Comparison of ENCODE assay signal across 22 cellular contexts in genomic region chr4:111506706-111507105, GRCh38.
DNase-seq lines count a peak whose midpoint lies in the region; ATAC-seq and TF ChIP-seq lines count a peak whose summit lies in the region.
"Had no signal": no experiment of that assay in that cellular context is flagged by ENCODE, and none has a peak within 500 bp of the region (broad histone marks: within the 10 kb centered on the region; RNA-seq: fewer than 3 reads in every experiment).

No MANE protein-coding gene starts in this region.

- 0 to 2% methylated on average over 2 of the region's 2 CpGs for WGBS in GM23248 (ENCODE audit: low coverage in 1 of 2, low lambda C conversion rate in 2 of 2, missing lambda C conversion rate in 2 of 2), 2 experiments
- 37% methylated on average over 2 of the region's 2 CpGs for WGBS in smooth muscle cell (ENCODE audit: low lambda C conversion rate)

- BruUV-seq in Caco-2 (replicated peaks; lab: Mats Ljungman, UMichigan): no TSS peak

- no peaks in the 10 kb centered on the region for H3K79me2 ChIP-seq in GM23248 (ENCODE audit: insufficient read depth)
- H3K79me2 ChIP-seq in fibroblast of lung (ENCODE audit: control insufficient read depth, insufficient read depth, low read length): no peaks in the 10 kb centered on the region
- no peaks in the 10 kb centered on the region for H3K79me2 ChIP-seq in smooth muscle cell (ENCODE audit: low read depth)

- peaks cover 3% of the 10 kb centered on the region; the same call in 1 of the 2 replicates for H3K9me2 ChIP-seq in GM23248 (ENCODE audit: insufficient read depth)

- no peaks in the 10 kb centered on the region for H3K27me3 ChIP-seq in GM23248 (replicated peaks; ENCODE audit: insufficient read depth)
- H3K27me3 ChIP-seq in fibroblast of lung (ENCODE audit: control insufficient read depth, insufficient read depth, low read length): no peaks in the 10 kb centered on the region
- H3K27me3 ChIP-seq in smooth muscle cell (ENCODE audit: low read depth): no peaks in the 10 kb centered on the region
- no peaks in the 10 kb centered on the region; the same call in 1 of the 2 replicates for H3K27me3 ChIP-seq in Caco-2 (replicated peaks; ENCODE audit: control insufficient read depth, insufficient read depth, low read length)
- H3K27me3 ChIP-seq: BLaER1 treated with 17β-estradiol and CSF1 and Interleukin-3, amounts not matched to agents 10 nM and 100 nM; cardiac muscle cell; dorsolateral prefrontal cortex; ovary had no signal

- H3K4me3 ChIP-seq in GM23248 (no peak overlapping the region), fibroblast of lung (replicated peaks in 1 of 4; ENCODE audit: control extremely low read depth in 1 of 4, insufficient read depth in 1 of 4, low read depth in 3 of 4, low read length in 4 of 4) (no peak overlapping the region), smooth muscle cell (no peak overlapping the region), Caco-2 (ENCODE audit: low read depth, low read length) (no peak overlapping the region)
- H3K4me3 ChIP-seq: BLaER1 treated with 17β-estradiol and CSF1 and Interleukin-3, amounts not matched to agents 10 nM and 100 nM; cardiac muscle cell; dorsolateral prefrontal cortex; lung; ovary; PC-9; SK-N-MC had no signal

- H3K4me1 ChIP-seq in GM23248 (ENCODE audit: insufficient read depth) (peaks cover 64% of the 10 kb centered on the region), fibroblast of lung (ENCODE audit: control insufficient read depth, extremely low read depth, insufficient read depth, low read length) (no peaks in the 10 kb centered on the region), smooth muscle cell (ENCODE audit: low read depth) (no peaks in the 10 kb centered on the region), Caco-2 (no peaks in the 10 kb centered on the region)
- H3K4me1 ChIP-seq: BLaER1 treated with 17β-estradiol and CSF1 and Interleukin-3, amounts not matched to agents 10 nM and 100 nM had no signal

- H2AFZ ChIP-seq in GM23248 (no peak overlapping the region), fibroblast of lung (ENCODE audit: low read length) (no peak overlapping the region), smooth muscle cell (ENCODE audit: low read depth) (no peak overlapping the region)
- H2AFZ ChIP-seq: PC-9 had no signal

- H3K9ac ChIP-seq in GM23248: no peak overlapping the region
- no peak overlapping the region for H3K9ac ChIP-seq in fibroblast of lung (ENCODE audit: insufficient read depth, low read length)
- no peak overlapping the region for H3K9ac ChIP-seq in smooth muscle cell (ENCODE audit: low read depth)
- H3K9ac ChIP-seq: BLaER1 treated with 17β-estradiol and CSF1 and Interleukin-3, amounts not matched to agents 10 nM and 100 nM had no signal

- H3K4me3 Mint-ChIP-seq in Caco-2 (ENCODE audit: unreplicated experiment): no peak overlapping the region
- H3K4me3 Mint-ChIP-seq: activated naive CD4-positive, alpha-beta T cell treated with anti-CD3 and anti-CD28 coated beads, Interleukin-2, amount 10 ng/mL, durations not matched to agents 7 days and 5 days; naive B cell had no signal

- H3K4me1 Mint-ChIP-seq in Caco-2 (ENCODE audit: low read depth, unreplicated experiment): no peaks in the 10 kb centered on the region
- H3K4me1 Mint-ChIP-seq: activated naive CD4-positive, alpha-beta T cell treated with anti-CD3 and anti-CD28 coated beads, Interleukin-2, amount 10 ng/mL, durations not matched to agents 7 days and 5 days; naive B cell had no signal

- CTCF ChIA-PET in Caco-2 (lab: Charles Lee): no interaction called here

- in situ Hi-C loops in GM23248 (cut with MboI): no loop called here

- ATAC-seq in SK-N-SH treated with all-trans-retinoic acid at 6 μM for 48 hours: peak; percentile 76
- ATAC-seq: sciatic nerve had no signal

- no peaks in the 10 kb centered on the region for H3K36me3 Mint-ChIP-seq in Caco-2 (ENCODE audit: insufficient read depth, unreplicated experiment)
- H3K36me3 Mint-ChIP-seq: activated naive CD4-positive, alpha-beta T cell treated with anti-CD3 and anti-CD28 coated beads, Interleukin-2, amount 10 ng/mL, durations not matched to agents 7 days and 5 days; naive B cell had no signal

- POLR2A ChIA-PET in Caco-2 (lab: Charles Lee): no interaction called here

- TF ChIP-seq CTCF in fibroblast of lung (conservative IDR thresholded peaks at IDR 0.05 in 1 of 2, IDR thresholded peaks at IDR 0.05 in 1 of 2; ENCODE audit: low read depth in 1 of 2, low read length in 2 of 2) (no peak), smooth muscle cell (IDR thresholded peaks at IDR 0.05; ENCODE audit: borderline replicate concordance, insufficient read depth, poor library complexity, severe bottlenecking) (no peak), Caco-2 (IDR thresholded peaks at IDR 0.05; ENCODE audit: insufficient read depth in 1 of 2, low read depth in 1 of 2, low read length in 1 of 2, severe bottlenecking in 1 of 2, unreplicated experiment in 1 of 2) (no peak)

- H3F3A ChIP-seq in GM23248 (ENCODE audit: insufficient read depth) (peaks cover 59% of the 10 kb centered on the region), smooth muscle cell (ENCODE audit: low read depth) (peaks cover 3% of the 10 kb centered on the region)

- no peaks in the 10 kb centered on the region for H3K36me3 ChIP-seq in GM23248 (ENCODE audit: low read depth)
- H3K36me3 ChIP-seq in fibroblast of lung (ENCODE audit: control insufficient read depth, insufficient read depth, low read length): no peaks in the 10 kb centered on the region
- H3K36me3 ChIP-seq in smooth muscle cell (ENCODE audit: low read depth): no peaks in the 10 kb centered on the region
- no peaks in the 10 kb centered on the region for H3K36me3 ChIP-seq in Caco-2 (ENCODE audit: control insufficient read depth, insufficient read depth, low read length)
- H3K36me3 ChIP-seq: BLaER1 treated with 17β-estradiol and CSF1 and Interleukin-3, amounts not matched to agents 10 nM and 100 nM; cardiac muscle cell; ovary had no signal

- intact Hi-C loops in Caco-2 (cut with micrococcal nuclease; ENCODE audit: unreplicated experiment): no loop called here

- no peak overlapping the region for H3K27ac Mint-ChIP-seq in Caco-2 (ENCODE audit: unreplicated experiment)
- H3K27ac Mint-ChIP-seq: activated naive CD4-positive, alpha-beta T cell treated with anti-CD3 and anti-CD28 coated beads, Interleukin-2, amount 10 ng/mL, durations not matched to agents 7 days and 5 days; naive B cell had no signal

- peak; percentile 89 for DNase-seq in GM23248
- DNase-seq in fibroblast of lung (ENCODE audit: low read depth in 2 of 2): peak; percentile 57 to 86
- DNase-seq in smooth muscle cell (lab: John Stamatoyannopoulos, UW; ENCODE audit: unreplicated experiment): no peak
- DNase-seq in NCI-H1436 treated with DMSO at 0.1 percent for 48 hours (lab: John Stamatoyannopoulos, UW): no peak
- no peak for DNase-seq in Caco-2
- no peak for DNase-seq in activated CD4-positive, alpha-beta T cell treated with anti-CD3 and anti-CD28 coated beads, Interleukin-2, amount 50 U/mL, for 1 hour
- DNase-seq: activated CD4-positive, alpha-beta T cell treated with anti-CD3 and anti-CD28 coated beads for 4 hours; activated naive CD4-positive, alpha-beta T cell treated with anti-CD3 and anti-CD28 coated beads, Interleukin-2, amount 10 ng/mL, durations not matched to agents 7 days and 5 days; DMS 273 treated with DMSO at 0.1 percent for 48 hours; dorsolateral prefrontal cortex; erythroblast; islet precursor cell; naive B cell; ovary; PC-9; stimulated activated CD4-positive, alpha-beta T cell treated with anti-CD3 and anti-CD28 coated beads, Interleukin-4, amount 100 ng/mL, for 1 hour had no signal

- H3K27ac ChIP-seq in GM23248: peak overlapping the region; percentile 62
- H3K27ac ChIP-seq in fibroblast of lung (ENCODE audit: insufficient read depth, low read length): no peak overlapping the region
- H3K27ac ChIP-seq in smooth muscle cell (ENCODE audit: low read depth): peak overlapping the region; percentile 8
- H3K27ac ChIP-seq: BLaER1 treated with 17β-estradiol and CSF1 and Interleukin-3, amounts not matched to agents 10 nM and 100 nM; cardiac muscle cell; dorsolateral prefrontal cortex; ovary; PC-9; SK-N-MC had no signal

- H3K9me3 Mint-ChIP-seq in Caco-2 (ENCODE audit: unreplicated experiment): no peaks in the 10 kb centered on the region
- H3K9me3 Mint-ChIP-seq: activated naive CD4-positive, alpha-beta T cell treated with anti-CD3 and anti-CD28 coated beads, Interleukin-2, amount 10 ng/mL, durations not matched to agents 7 days and 5 days had no signal

- peak overlapping the region; percentile 29 for H3K4me2 ChIP-seq in GM23248 (ENCODE audit: unreplicated experiment)
- no peak overlapping the region for H3K4me2 ChIP-seq in fibroblast of lung (ENCODE audit: extremely low read depth, insufficient read depth, low read length)
- H3K4me2 ChIP-seq in smooth muscle cell: peak overlapping the region; percentile 18
- H3K4me2 ChIP-seq: BLaER1 treated with 17β-estradiol and CSF1 and Interleukin-3, amounts not matched to agents 10 nM and 100 nM; PC-9 had no signal

- H4K20me1 ChIP-seq in GM23248 (ENCODE audit: insufficient read depth): no peaks in the 10 kb centered on the region
- H4K20me1 ChIP-seq in fibroblast of lung (ENCODE audit: control insufficient read depth, extremely low read depth, insufficient read depth, low read length): no peaks in the 10 kb centered on the region
- no peaks in the 10 kb centered on the region for H4K20me1 ChIP-seq in smooth muscle cell (ENCODE audit: low read depth)
- H4K20me1 ChIP-seq: BLaER1 treated with 17β-estradiol and CSF1 and Interleukin-3, amounts not matched to agents 10 nM and 100 nM had no signal

- H3K27me3 Mint-ChIP-seq in Caco-2 (ENCODE audit: insufficient read depth, unreplicated experiment): no peaks in the 10 kb centered on the region
- H3K27me3 Mint-ChIP-seq: activated naive CD4-positive, alpha-beta T cell treated with anti-CD3 and anti-CD28 coated beads, Interleukin-2, amount 10 ng/mL, durations not matched to agents 7 days and 5 days; naive B cell had no signal

- no peaks in the 10 kb centered on the region for H3K9me3 ChIP-seq in GM23248 (ENCODE audit: low read depth)
- H3K9me3 ChIP-seq in fibroblast of lung (ENCODE audit: control insufficient read depth, insufficient read depth, low read depth, low read length): no peaks in the 10 kb centered on the region
- H3K9me3 ChIP-seq in smooth muscle cell (replicated peaks; ENCODE audit: low read depth): no peaks in the 10 kb centered on the region
- no peaks in the 10 kb centered on the region for H3K9me3 ChIP-seq in Caco-2
- H3K9me3 ChIP-seq: BLaER1 treated with 17β-estradiol and CSF1 and Interleukin-3, amounts not matched to agents 10 nM and 100 nM; ovary had no signal

TF ChIP-seq in SK-N-SH treated with all-trans-retinoic acid at 6 μM for 48 hours, 23 proteins besides CTCF, POLR2A, EP300 and RAD21 (continues in another document):
- TF ChIP-seq ZFP3 (CRISPR knock-in tag; IDR thresholded peaks at IDR 0.05): no peak

Comparison
In these comparisons a context has a peak if more than half of its experiments do, and no peak if none do; other contexts are left out.
1. DNase-seq: peak in GM23248 (single experiment) and fibroblast of lung (2 of 2); none in smooth muscle cell (single experiment), NCI-H1436 treated with DMSO at 0.1 percent for 48 hours (single experiment), Caco-2 (0 of 2) and activated CD4-positive, alpha-beta T cell treated with anti-CD3 and anti-CD28 coated beads, Interleukin-2, amount 50 U/mL, for 1 hour (single experiment).